In genomic region chr11:65596520-65596919, GRCh38 we compare ENCODE assay signal across 27 cellular contexts. TPM values are rescaled to one million over a fixed set of nuclear protein-coding genes. Genes with fewer than 3 reads are reported as not detected.
"Had no signal": no experiment of that assay in that cellular context is flagged by ENCODE, and none has a peak within 500 bp of the region (broad histone marks: within the 10 kb centered on the region; RNA-seq: fewer than 3 reads in every experiment).

No MANE protein-coding gene starts in this region.

- ATAC-seq: activated CD8-positive, alpha-beta memory T cell treated with anti-CD3 and anti-CD28 coated beads, Interleukin-2, amount 10 ng/mL, durations not matched to agents 7 days and 5 days; activated naive CD8-positive, alpha-beta T cell treated with anti-CD3 and anti-CD28 coated beads, Interleukin-2, amount 50 U/mL, for 24 hours; body of pancreas; WTC11 had no signal

- H3K9me3 Mint-ChIP-seq: activated CD4-positive, alpha-beta T cell treated with anti-CD3 and anti-CD28 coated beads, Interleukin-2, amount 10 ng/mL, durations not matched to agents 7 days and 5 days; activated naive CD4-positive, alpha-beta T cell treated with anti-CD3 and anti-CD28 coated beads, Interleukin-2, amount 50 U/mL, for 72 hours; activated naive CD8-positive, alpha-beta T cell treated with anti-CD3 and anti-CD28 coated beads, Interleukin-2, amount 50 U/mL, for 24 hours; activated T-cell treated with anti-CD3 and anti-CD28 coated beads, Interleukin-2, amount 50 U/mL, for 24 hours; IgD-negative memory B cell; WTC11 had no signal

- H3K4me1 ChIP-seq: ascending aorta, SJCRH30 had no signal

- H3K9me3 ChIP-seq: ascending aorta, body of pancreas, SJCRH30, SK-N-SH had no signal

- H3K9ac ChIP-seq: KMS-11, SK-N-SH had no signal

- H3K4me3 Mint-ChIP-seq: activated CD4-positive, alpha-beta T cell treated with anti-CD3 and anti-CD28 coated beads, Interleukin-2, amount 10 ng/mL, durations not matched to agents 7 days and 5 days; activated CD8-positive, alpha-beta memory T cell treated with anti-CD3 and anti-CD28 coated beads, Interleukin-2, amount 10 ng/mL, durations not matched to agents 7 days and 5 days; activated naive CD8-positive, alpha-beta T cell treated with anti-CD3 and anti-CD28 coated beads, Interleukin-2, amount 50 U/mL, for 24 hours; activated T-cell treated with anti-CD3 and anti-CD28 coated beads, Interleukin-2, amount 50 U/mL, for 24 hours; WTC11 had no signal

- H3K27me3 ChIP-seq: ascending aorta, body of pancreas, SJCRH30 had no signal

- H3K36me3 Mint-ChIP-seq: activated naive CD4-positive, alpha-beta T cell treated with anti-CD3 and anti-CD28 coated beads, Interleukin-2, amount 50 U/mL, for 72 hours; IgD-negative memory B cell had no signal

- H3K4me2 ChIP-seq: KMS-11, SK-N-SH had no signal

- H3K36me3 ChIP-seq: SJCRH30 had no signal

- DNase-seq: activated CD4-positive, alpha-beta T cell treated with anti-CD3 and anti-CD28 coated beads, Interleukin-2, amount 10 ng/mL, durations not matched to agents 7 days and 5 days; activated CD4-positive, CD25-positive, alpha-beta regulatory T cell treated with anti-CD3 and anti-CD28 coated beads, Interleukin-2, amount 50 U/mL, for 72 hours; activated CD8-positive, alpha-beta memory T cell treated with anti-CD3 and anti-CD28 coated beads, Interleukin-2, amount 10 ng/mL, durations not matched to agents 7 days and 5 days; activated naive CD8-positive, alpha-beta T cell treated with anti-CD3 and anti-CD28 coated beads, Interleukin-2, amount 50 U/mL, for 24 hours; activated T-cell treated with anti-CD3 and anti-CD28 coated beads, Interleukin-2, amount 50 U/mL, for 24 hours; amniotic stem cell; NCI-H1105; NCI-H1436; NCI-H1694 treated with DMSO at 0.1 percent for 48 hours; NCI-H2029 treated with DMSO at 0.1 percent for 48 hours; NCI-H510A treated with DMSO at 0.1 percent for 48 hours; NCI-H69; NK-92 treated with Interleukin-12 subunit alpha and Interleukin-12 subunit beta, amount 100 ng/mL, for 24 hours; OCI-M1; Right ventricle myocardium superior; RPMI8226; SJCRH30; T-helper 1 cell; T-helper 9 cell had no signal

- H3K27ac ChIP-seq: ascending aorta, body of pancreas, KMS-11, SJCRH30 had no signal

- H3K27ac Mint-ChIP-seq: activated naive CD8-positive, alpha-beta T cell treated with anti-CD3 and anti-CD28 coated beads, Interleukin-2, amount 50 U/mL, for 24 hours; IgD-negative memory B cell; WTC11 had no signal

- H3K4me3 ChIP-seq: ascending aorta, body of pancreas, SJCRH30 had no signal

- H3K27me3 Mint-ChIP-seq: activated CD4-positive, alpha-beta T cell treated with anti-CD3 and anti-CD28 coated beads, Interleukin-2, amount 10 ng/mL, durations not matched to agents 7 days and 5 days; activated CD8-positive, alpha-beta memory T cell treated with anti-CD3 and anti-CD28 coated beads, Interleukin-2, amount 10 ng/mL, durations not matched to agents 7 days and 5 days; activated naive CD8-positive, alpha-beta T cell treated with anti-CD3 and anti-CD28 coated beads, Interleukin-2, amount 50 U/mL, for 24 hours; activated T-cell treated with anti-CD3 and anti-CD28 coated beads, Interleukin-2, amount 50 U/mL, for 24 hours; IgD-negative memory B cell had no signal

RNA-seq across cellular contexts. Expression of gene KCNK7, which starts 0.9 kb away (rescaled TPM):
- total RNA-seq: ascending aorta, MCF 10A had no signal
- polyA plus RNA-seq: IgD-negative memory B cell had no signal
